23 cellular contexts compared by ENCODE assay signal in genomic region chr18:2672872-2673271, GRCh38.
"Had no signal": no experiment of that assay in that cellular context is flagged by ENCODE, and none has a peak within 500 bp of the region (broad histone marks: within the 10 kb centered on the region; RNA-seq: fewer than 3 reads in every experiment).

No MANE protein-coding gene starts in this region.

- H3K9me3 ChIP-seq: body of pancreas, heart left ventricle, right lobe of liver, stomach, suprapubic skin, tibial nerve had no signal

- H3K27me3 ChIP-seq: body of pancreas, cardiac muscle cell, heart left ventricle, right lobe of liver, stomach, suprapubic skin, tibial nerve had no signal

- H3K27ac ChIP-seq: cardiac muscle cell, heart left ventricle, right lobe of liver, skin epidermis, stomach, suprapubic skin, tibial nerve, VCaP had no signal

- H3K9me3 Mint-ChIP-seq: endodermal cell; stimulated activated effector memory CD8-positive, alpha-beta T cell treated with anti-CD3 and anti-CD28 coated beads, Interleukin-12 subunit alpha, Interleukin-12 subunit beta, amount 100 ng/mL, for 72 hours had no signal

- H3K27me3 Mint-ChIP-seq: activated CD8-positive, alpha-beta memory T cell treated with anti-CD3 and anti-CD28 coated beads, Interleukin-2, amount 10 ng/mL, durations not matched to agents 7 days and 5 days had no signal

- H3K4me1 Mint-ChIP-seq: endodermal cell, nephron had no signal

- H3K27ac Mint-ChIP-seq: activated CD8-positive, alpha-beta memory T cell treated with anti-CD3 and anti-CD28 coated beads, Interleukin-2, amount 10 ng/mL, durations not matched to agents 7 days and 5 days; endodermal cell; nephron had no signal

- H3K4me1 ChIP-seq: body of pancreas, right lobe of liver, stomach, suprapubic skin, tibial nerve had no signal

- ATAC-seq: activated CD8-positive, alpha-beta memory T cell treated with anti-CD3 and anti-CD28 coated beads, Interleukin-2, amount 10 ng/mL, durations not matched to agents 7 days and 5 days; body of pancreas; heart left ventricle; left ventricle myocardium superior; right lobe of liver; stimulated activated effector memory CD8-positive, alpha-beta T cell treated with anti-CD3 and anti-CD28 coated beads, Interleukin-12 subunit alpha, Interleukin-12 subunit beta, amount 100 ng/mL, for 72 hours had no signal

- H3K4me3 Mint-ChIP-seq: activated CD8-positive, alpha-beta memory T cell treated with anti-CD3 and anti-CD28 coated beads, Interleukin-2, amount 10 ng/mL, durations not matched to agents 7 days and 5 days; endodermal cell; nephron; stimulated activated effector memory CD8-positive, alpha-beta T cell treated with anti-CD3 and anti-CD28 coated beads, Interleukin-12 subunit alpha, Interleukin-12 subunit beta, amount 100 ng/mL, for 72 hours had no signal

- H3K4me3 ChIP-seq: body of pancreas, cardiac muscle cell, heart left ventricle, right lobe of liver, skin epidermis, stomach, suprapubic skin, tibial nerve had no signal

- DNase-seq: activated CD4-positive, alpha-beta T cell treated with anti-CD3 and anti-CD28 coated beads, Interleukin-2, amount 50 U/mL, for 48 hours; activated CD4-positive, CD25-positive, alpha-beta regulatory T cell treated with anti-CD3 and anti-CD28 coated beads, Interleukin-2, amount 50 U/mL, for 72 hours; activated CD8-positive, alpha-beta memory T cell treated with anti-CD3 and anti-CD28 coated beads, Interleukin-2, amount 10 ng/mL, durations not matched to agents 7 days and 5 days; activated gamma-delta T cell treated with Interleukin-2 at 50 U/mL for 16 hours; anterior cingulate cortex; body of pancreas; cortex of kidney; endodermal cell; heart left ventricle; left ventricle myocardium superior; mammary epithelial cell; midbrain; nucleus accumbens; right lobe of liver; stimulated activated CD4-positive, alpha-beta T cell treated with anti-CD3 and anti-CD28 coated beads, Interleukin-1b, Interleukin-23, amount 100 ng/mL, for 48 hours; stomach had no signal
